Comparison of ENCODE assay signal across 16 cellular contexts in the genomic region with DNA sequence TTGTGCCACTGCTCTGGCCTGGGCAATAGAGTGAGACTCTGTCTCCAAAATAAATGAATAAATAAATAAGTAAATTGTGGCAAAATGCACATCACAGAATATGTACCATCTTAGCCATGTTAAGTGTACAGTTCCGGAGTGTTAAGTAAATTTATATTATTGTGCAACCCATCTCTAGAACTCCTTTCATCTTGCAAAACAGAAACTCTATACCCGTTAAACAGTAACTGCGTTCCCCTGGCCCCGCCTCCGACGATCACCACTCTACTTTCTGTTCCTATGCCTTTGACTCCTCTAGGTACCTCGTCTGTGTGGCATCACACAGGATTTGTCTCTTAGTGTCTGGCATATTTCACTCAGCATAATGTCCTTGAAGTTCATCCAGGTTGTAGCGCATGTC.
"Had no signal": no experiment of that assay in that cellular context is flagged by ENCODE, and none has a peak within 500 bp of the region (broad histone marks: within the 10 kb centered on the region; RNA-seq: fewer than 3 reads in every experiment).

No MANE protein-coding gene starts in this region.

- H3K36me3 ChIP-seq: heart left ventricle, neutrophil, suprapubic skin, thyroid gland, vagina had no signal

- H3K27me3 ChIP-seq: heart left ventricle, neutrophil, suprapubic skin, thyroid gland, vagina had no signal

- DNase-seq: cortex of kidney; dorsolateral prefrontal cortex; effector CD8-positive, alpha-beta T cell; heart left ventricle; hippocampal formation; left colon; mucosa of descending colon; naive thymus-derived CD8-positive, alpha-beta T cell; stimulated activated CD4-positive, alpha-beta T cell treated with anti-CD3 and anti-CD28 coated beads, Interleukin-2, amount 100 ng/mL, for 48 hours; stimulated activated naive CD8-positive, alpha-beta T cell treated with anti-CD3 and anti-CD28 coated beads, Interleukin-15, Interleukin-2, amounts not matched to agents 100 U/mL and 50 U/mL, for 24 hours; thyroid gland had no signal

- H3K4me1 ChIP-seq: heart left ventricle, suprapubic skin, thyroid gland, vagina had no signal

- H3K9me3 ChIP-seq: mucosa of descending colon, neutrophil, suprapubic skin, thyroid gland, vagina had no signal

- ATAC-seq: esophagus mucosa; heart left ventricle; left colon; mucosa of descending colon; naive thymus-derived CD8-positive, alpha-beta T cell; stimulated activated naive CD8-positive, alpha-beta T cell treated with anti-CD3 and anti-CD28 coated beads, Interleukin-15, Interleukin-2, amounts not matched to agents 100 U/mL and 50 U/mL, for 24 hours had no signal

- H3K4me3 ChIP-seq: dorsolateral prefrontal cortex, heart left ventricle, mucosa of descending colon, smooth muscle cell, suprapubic skin, thyroid gland, vagina had no signal

- H3K27ac ChIP-seq: dorsolateral prefrontal cortex, heart left ventricle, neutrophil, suprapubic skin, thyroid gland, vagina had no signal
